Comparison of ENCODE assay signal across 9 cellular contexts in genomic region chr4:158259955-158260575, GRCh38.
DNase-seq lines count a peak whose midpoint lies in the region; TF ChIP-seq lines count a peak whose summit lies in the region.
"Had no signal": no experiment of that assay in that cellular context is flagged by ENCODE, and none has a peak within 500 bp of the region (broad histone marks: within the 10 kb centered on the region; RNA-seq: fewer than 3 reads in every experiment).

No MANE protein-coding gene starts in this region.

- CTCF ChIA-PET in activated naive CD4-positive, alpha-beta T cell treated with anti-CD3 and anti-CD28 coated beads, Interleukin-2, amount 10 ng/mL, durations not matched to agents 7 days and 5 days (lab: Charles Lee) = interaction anchor here (1.3 kb wide), 1 partner anchor 365 kb away, joined by 4 read pairs; no protein-coding TSS in a partner anchor

- no peak overlapping the region for H3K27ac Mint-ChIP-seq in activated naive CD4-positive, alpha-beta T cell treated with anti-CD3 and anti-CD28 coated beads, Interleukin-2, amount 10 ng/mL, durations not matched to agents 7 days and 5 days
- H3K27ac Mint-ChIP-seq: CD4-positive, CD25-positive, alpha-beta regulatory T cell had no signal

- no peak overlapping the region for H3K4me3 ChIP-seq in choroid plexus epithelial cell (ENCODE audit: low read depth, low read length)

- peaks cover 3% of the 10 kb centered on the region for H3K27me3 Mint-ChIP-seq in activated naive CD4-positive, alpha-beta T cell treated with anti-CD3 and anti-CD28 coated beads, Interleukin-2, amount 10 ng/mL, durations not matched to agents 7 days and 5 days

- H3K4me1 Mint-ChIP-seq in activated naive CD4-positive, alpha-beta T cell treated with anti-CD3 and anti-CD28 coated beads, Interleukin-2, amount 10 ng/mL, durations not matched to agents 7 days and 5 days = no peaks in the 10 kb centered on the region
- H3K4me1 Mint-ChIP-seq: CD4-positive, CD25-positive, alpha-beta regulatory T cell had no signal

- H3K36me3 Mint-ChIP-seq in activated naive CD4-positive, alpha-beta T cell treated with anti-CD3 and anti-CD28 coated beads, Interleukin-2, amount 10 ng/mL, durations not matched to agents 7 days and 5 days = no peaks in the 10 kb centered on the region
- H3K36me3 Mint-ChIP-seq: CD4-positive, CD25-positive, alpha-beta regulatory T cell had no signal

- TF ChIP-seq CTCF in choroid plexus epithelial cell (conservative IDR thresholded peaks at IDR 0.05; ENCODE audit: low read depth, low read length) = peak; percentile 51

- H3K4me3 Mint-ChIP-seq in activated naive CD4-positive, alpha-beta T cell treated with anti-CD3 and anti-CD28 coated beads, Interleukin-2, amount 10 ng/mL, durations not matched to agents 7 days and 5 days = no peak overlapping the region
- H3K4me3 Mint-ChIP-seq: CD4-positive, CD25-positive, alpha-beta regulatory T cell had no signal

- no peaks in the 10 kb centered on the region for H3K9me3 Mint-ChIP-seq in activated naive CD4-positive, alpha-beta T cell treated with anti-CD3 and anti-CD28 coated beads, Interleukin-2, amount 10 ng/mL, durations not matched to agents 7 days and 5 days
- H3K9me3 Mint-ChIP-seq: CD4-positive, CD25-positive, alpha-beta regulatory T cell had no signal

- DNase-seq in NCI-H1417 (lab: John Stamatoyannopoulos, UW) = peak in 2 of 3 experiments; percentile 5 to 72
- DNase-seq in NCI-H1417 treated with DMSO at 0.1 percent for 48 hours (lab: John Stamatoyannopoulos, UW) = no peak
- DNase-seq in NCI-H1105 (lab: John Stamatoyannopoulos, UW) = peak; percentile 5
- DNase-seq in choroid plexus epithelial cell (ENCODE audit: low read depth) = peak; percentile 55
- peak; percentile 23 for DNase-seq in retina
- DNase-seq in ecto neural progenitor cell (ENCODE audit: low spot score) = no peak
- DNase-seq in cortex of kidney (lab: John Stamatoyannopoulos, UW) = no peak
- DNase-seq in activated naive CD4-positive, alpha-beta T cell treated with anti-CD3 and anti-CD28 coated beads, Interleukin-2, amount 10 ng/mL, durations not matched to agents 7 days and 5 days = no peak

Comparison
In these comparisons a context has a peak if more than half of its experiments do, and no peak if none do; other contexts are left out.
1. DNase-seq: peak in NCI-H1417 (2 of 3), NCI-H1105 (single experiment), choroid plexus epithelial cell (single experiment) and retina (single experiment); none in NCI-H1417 treated with DMSO at 0.1 percent for 48 hours (single experiment), ecto neural progenitor cell (single experiment), cortex of kidney (single experiment) and activated naive CD4-positive, alpha-beta T cell treated with anti-CD3 and anti-CD28 coated beads, Interleukin-2, amount 10 ng/mL, durations not matched to agents 7 days and 5 days (single experiment).